14 cellular contexts compared by ENCODE assay signal in genomic region chr22:50141891-50142363, GRCh38. TPM values are rescaled to one million over a fixed set of nuclear protein-coding genes. Genes with fewer than 3 reads are reported as not detected.
DNase-seq lines count a peak whose midpoint lies in the region; ATAC-seq and TF ChIP-seq lines count a peak whose summit lies in the region.
"Had no signal": no experiment of that assay in that cellular context is flagged by ENCODE, and none has a peak within 500 bp of the region (broad histone marks: within the 10 kb centered on the region; RNA-seq: fewer than 3 reads in every experiment).

No MANE protein-coding gene starts in this region.

- peaks cover 0 to 3% of the 10 kb centered on the region in 2 experiments; a peak in 2 of 5 replicates for H3K9me3 Mint-ChIP-seq in H9
- no peaks in the 10 kb centered on the region for H3K9me3 Mint-ChIP-seq in immature natural killer cell

- H3K27ac Mint-ChIP-seq in H9 (no peak overlapping the region), immature natural killer cell (no peak overlapping the region)
- H3K27ac Mint-ChIP-seq: CD14-positive monocyte had no signal

- H4K5ac ChIP-seq in H9 (ENCODE audit: insufficient read length, low read depth, low read length), result no peak overlapping the region

- H4K91ac ChIP-seq in H9 (ENCODE audit: insufficient read length, low read depth, low read length), result no peak overlapping the region

- intact Hi-C loops in left lung (cut with DNase I), result no loop called here

- H2BK5ac ChIP-seq in H9 (ENCODE audit: insufficient read length, low read length), result no peak overlapping the region

- no peak overlapping the region for H3K23ac ChIP-seq in H9 (ENCODE audit: insufficient read length, low read depth, low read length)

- no peaks in the 10 kb centered on the region for H4K20me1 ChIP-seq in H9 (ENCODE audit: control insufficient read depth, insufficient read depth, insufficient read length)

- H3K79me1 ChIP-seq in H9 (ENCODE audit: insufficient read depth, low read depth, low read length, poor library complexity, severe bottlenecking), result no peaks in the 10 kb centered on the region

- ATAC-seq in left lung (peak; percentile 8), HG02840 (IDR thresholded peaks at IDR 0.05; ENCODE audit: low FRiP score, unreplicated experiment) (no peak), HG03378 (IDR thresholded peaks at IDR 0.05; ENCODE audit: unreplicated experiment) (no peak)

- H3K36me3 Mint-ChIP-seq in H9 (ENCODE audit: insufficient read depth in 1 of 3, low read depth in 3 of 3) (no peaks in the 10 kb centered on the region; a peak in 1 of 7 replicates), immature natural killer cell (no peaks in the 10 kb centered on the region)
- H3K36me3 Mint-ChIP-seq: CD14-positive monocyte had no signal

- no peaks in the 10 kb centered on the region for H3K4me1 ChIP-seq in BE2C
- no peaks in the 10 kb centered on the region for H3K4me1 ChIP-seq in H9 (ENCODE audit: insufficient read depth, low read length)
- peaks cover 4 to 16% of the 10 kb centered on the region in 2 donors for H3K4me1 ChIP-seq in left lung

- peaks cover 20% of the 10 kb centered on the region for H3K27me3 Mint-ChIP-seq in H9 (ENCODE audit: low read depth)
- peaks cover 0 to 5% (median 2%) of the 10 kb centered on the region in 3 donors for H3K27me3 Mint-ChIP-seq in immature natural killer cell (ENCODE audit: low read depth in 3 of 3)

- no peaks in the 10 kb centered on the region for H3K27me3 ChIP-seq in BE2C
- H3K27me3 ChIP-seq in H9 (ENCODE audit: insufficient read depth, low read length), result no peaks in the 10 kb centered on the region
- peaks cover 0 to 26% of the 10 kb centered on the region in 2 donors for H3K27me3 ChIP-seq in left lung

- H3K9ac ChIP-seq in H9 (ENCODE audit: extremely low read depth, insufficient read length, low read length), result no peak overlapping the region

- DNase-seq in BE2C (no peak), H9 (peak; percentile 56), left lung (no peak), AG20443 (ENCODE audit: low spot score) (no peak), immature natural killer cell (no peak)
- DNase-seq: activated effector memory CD4-positive, alpha-beta T cell treated with Interleukin-2 at 50 U/mL for 16 hours; cerebellar nuclear complex; foreskin melanocyte; MM.1S; Right ventricle myocardium superior had no signal

- H3K4ac ChIP-seq in H9 (ENCODE audit: low read depth, low read length), result no peak overlapping the region

- H2BK20ac ChIP-seq in H9 (ENCODE audit: low read depth, low read length, poor library complexity, severe bottlenecking), result no peak overlapping the region

- no peak overlapping the region for H2BK12ac ChIP-seq in H9 (ENCODE audit: insufficient read length, low read depth, low read length)

- no peak overlapping the region for H3K56ac ChIP-seq in H9 (ENCODE audit: insufficient read length, low read depth, low read length)

- H3K4me3 Mint-ChIP-seq in H9 (no peak overlapping the region), immature natural killer cell (no peak overlapping the region)
- H3K4me3 Mint-ChIP-seq: CD14-positive monocyte had no signal

- no peaks in the 10 kb centered on the region for H3K79me2 ChIP-seq in H9 (ENCODE audit: insufficient read depth, low read length)

- no peak overlapping the region for H2AK5ac ChIP-seq in H9 (ENCODE audit: insufficient read length, low read length)

- H2BK15ac ChIP-seq in H9 (ENCODE audit: low read depth, low read length), result no peak overlapping the region

- WGBS in H9 (ENCODE audit: extremely low coverage, insufficient read length, low lambda C conversion rate), result no CpG with 5 or more reads among the region's 11 CpGs

- no peak overlapping the region for H2BK120ac ChIP-seq in H9 (ENCODE audit: low read depth, low read length, poor library complexity, severe bottlenecking)

- no peak overlapping the region for H4K8ac ChIP-seq in H9 (replicated peaks; ENCODE audit: insufficient read length, low read depth, low read length)

- H3K18ac ChIP-seq in H9 (ENCODE audit: insufficient read length, low read depth, low read length), result no peak overlapping the region

- peaks cover 2% of the 10 kb centered on the region for H3K23me2 ChIP-seq in H9 (ENCODE audit: insufficient read length, low read depth, low read length, poor library complexity, severe bottlenecking)

- H3K4me1 Mint-ChIP-seq in H9, result peaks cover 2 to 6% of the 10 kb centered on the region in 2 experiments
- H3K4me1 Mint-ChIP-seq in immature natural killer cell, result peaks cover 0 to 1% of the 10 kb centered on the region in 2 donors

- no peaks in the 10 kb centered on the region for H3K9me3 ChIP-seq in BE2C
- H3K9me3 ChIP-seq in H9 (ENCODE audit: control insufficient read depth, low read depth, low read length), result no peaks in the 10 kb centered on the region
- no peaks in the 10 kb centered on the region for H3K9me3 ChIP-seq in left lung

- H3K4me2 ChIP-seq in H9 (ENCODE audit: insufficient read depth, insufficient read length, low read length), result no peak overlapping the region

- H3K14ac ChIP-seq in H9 (ENCODE audit: insufficient read depth, low read length), result no peak overlapping the region

- no peak overlapping the region for H2AFZ ChIP-seq in H9 (ENCODE audit: low read length)

- no peaks in the 10 kb centered on the region for H3K36me3 ChIP-seq in BE2C
- no peaks in the 10 kb centered on the region for H3K36me3 ChIP-seq in left lung

- H3T11ph ChIP-seq in H9 (ENCODE audit: low read length), result no peak overlapping the region

- peak; percentile 62 for TF ChIP-seq CTCF in BE2C (IDR thresholded peaks at IDR 0.05; ENCODE audit: low read depth, low read length)
- peak; percentile 55; the same call in 2 of the 3 replicates for TF ChIP-seq CTCF in H9 (conservative IDR thresholded peaks at IDR 0.05)
- peak; percentile 23 for TF ChIP-seq CTCF in VCaP (conservative IDR thresholded peaks at IDR 0.05)
- TF ChIP-seq CTCF in left lung (IDR thresholded peaks at IDR 0.05), result no peak

- H3K4me3 ChIP-seq in BE2C (ENCODE audit: low read depth, low read length) (no peak overlapping the region), left lung (no peak overlapping the region)

- H3K27ac ChIP-seq in H9 (ENCODE audit: insufficient read length, low read depth, low read length), result no peak overlapping the region
- H3K27ac ChIP-seq in VCaP, result peak overlapping the region; percentile 31; the same call in 1 of the 2 replicates
- no peak overlapping the region for H3K27ac ChIP-seq in left lung

RNA-seq across cellular contexts. Expression of gene PANX2, which starts 28.6 kb away (rescaled TPM):
- 0.14 TPM for polyA plus RNA-seq in BE2C (2012; ENCODE audit: insufficient read depth, insufficient read length, low read depth)
- total RNA-seq in H9 (2021) (6.7 and 8.0 TPM in 2 replicates), left lung (1 to 10 TPM; 2.1 to 4.6 TPM)
- polyA plus RNA-seq in immature natural killer cell, result under 1 TPM in 1 of 3 donors, not detected in 2; 0.07 TPM

RNA-seq across cellular contexts. Expression of gene TRABD, which starts 43.8 kb away (rescaled TPM):
- 126 TPM for polyA plus RNA-seq in BE2C (2012; ENCODE audit: insufficient read depth, insufficient read length, low read depth)
- total RNA-seq in H9 (2021), result 46.3 and 47.8 TPM in 2 replicates
- total RNA-seq in left lung, result 10 to 100 TPM; 37.5 to 54.2 TPM
- polyA plus RNA-seq in immature natural killer cell, result 10 to 100 TPM; 33.2 to 63.5 (median 35.3) TPM

RNA-seq across cellular contexts. Expression of gene MOV10L1, which starts 52.1 kb away (rescaled TPM):
- not detected for polyA plus RNA-seq in BE2C (2012; ENCODE audit: insufficient read depth, insufficient read length, low read depth)
- total RNA-seq in H9 (2021) (not detected in 2 replicates), left lung (1 to 10 TPM in 1 of 2 donors, under 1 TPM in 1; 0.37 to 1.7 TPM)
- 1 to 10 TPM in 1 of 3 donors, not detected in 2; 1.4 TPM for polyA plus RNA-seq in immature natural killer cell
- total RNA-seq: Right ventricle myocardium superior had no signal

RNA-seq across cellular contexts. Expression of gene MLC1, which starts 56.7 kb away (rescaled TPM):
- polyA plus RNA-seq in BE2C (2012; ENCODE audit: insufficient read depth, insufficient read length, low read depth), result not detected
- total RNA-seq in H9 (2021) (not detected in 2 replicates), left lung (1 to 10 TPM in 1 of 2 donors, under 1 TPM in 1; 0.39 to 2.9 TPM)
- 100 to 1,000 TPM in 1 of 3 donors, 10 to 100 TPM in 2; 64.8 to 123 (median 71.7) TPM for polyA plus RNA-seq in immature natural killer cell

RNA-seq across cellular contexts. Expression of gene SELENOO, which starts 58.9 kb away (rescaled TPM):
- 55.3 TPM for polyA plus RNA-seq in BE2C (2012; ENCODE audit: insufficient read depth, insufficient read length, low read depth)
- total RNA-seq in H9 (2021) (19.0 and 20.4 TPM in 2 replicates), left lung (10 to 100 TPM; 19.5 to 22.0 TPM)
- polyA plus RNA-seq in immature natural killer cell, result 1 to 10 TPM; 2.6 to 5.7 (median 3.6) TPM

Comparison
In these comparisons a context has a peak if more than half of its experiments do, and no peak if none do; other contexts are left out.
1. CTCF ChIP-seq: peak in BE2C (single experiment), H9 (single experiment) and VCaP (single experiment); none in left lung (0 of 2).